In genomic region chr14:58954874-58955273, GRCh38 we compare ENCODE assay signal across 14 cellular contexts.
DNase-seq lines count a peak whose midpoint lies in the region; ATAC-seq and TF ChIP-seq lines count a peak whose summit lies in the region.
"Had no signal": no experiment of that assay in that cellular context is flagged by ENCODE, and none has a peak within 500 bp of the region (broad histone marks: within the 10 kb centered on the region; RNA-seq: fewer than 3 reads in every experiment).

No MANE protein-coding gene starts in this region.

- H3K4me1 ChIP-seq in smooth muscle cell (ENCODE audit: low read depth), result peaks cover 20% of the 10 kb centered on the region
- H3K4me1 ChIP-seq: foreskin keratinocyte had no signal

- peak overlapping the region; percentile 42 for H3K4me2 ChIP-seq in smooth muscle cell

- peak overlapping the region; percentile 49 for H3K27ac ChIP-seq in smooth muscle cell (ENCODE audit: low read depth)
- H3K27ac ChIP-seq: cardiac muscle cell, foreskin keratinocyte had no signal

- H3K27me3 ChIP-seq in smooth muscle cell (ENCODE audit: low read depth), result no peaks in the 10 kb centered on the region
- H3K27me3 ChIP-seq: cardiac muscle cell had no signal

- H3K9me3 Mint-ChIP-seq in activated T-helper 1 cell treated with anti-CD3 and anti-CD28 coated beads, Interleukin-12 subunit alpha, Interleukin-12 subunit beta, Interleukin-2, Interleukin-4 antibody, amounts not matched to agents 30 ng/mL and 10 ng/mL and 1 ng/mL, durations not matched to agents 14 hours and 24 hours and 36 hours, result no peaks in the 10 kb centered on the region
- H3K9me3 Mint-ChIP-seq: activated naive CD8-positive, alpha-beta T cell treated with anti-CD3 and anti-CD28 coated beads, Interleukin-2, amount 50 U/mL, for 24 hours had no signal

- no peak for TF ChIP-seq CTCF in choroid plexus epithelial cell (conservative IDR thresholded peaks at IDR 0.05; ENCODE audit: low read depth, low read length)
- no peak for TF ChIP-seq CTCF in smooth muscle cell (IDR thresholded peaks at IDR 0.05; ENCODE audit: borderline replicate concordance, insufficient read depth, poor library complexity, severe bottlenecking)

- no peaks in the 10 kb centered on the region for H3K79me2 ChIP-seq in smooth muscle cell (ENCODE audit: low read depth)

- no peak overlapping the region for H3K27ac Mint-ChIP-seq in activated T-helper 1 cell treated with anti-CD3 and anti-CD28 coated beads, Interleukin-12 subunit alpha, Interleukin-12 subunit beta, Interleukin-2, Interleukin-4 antibody, amounts not matched to agents 30 ng/mL and 10 ng/mL and 1 ng/mL, durations not matched to agents 14 hours and 24 hours and 36 hours
- H3K27ac Mint-ChIP-seq: activated naive CD8-positive, alpha-beta T cell treated with anti-CD3 and anti-CD28 coated beads, Interleukin-2, amount 50 U/mL, for 24 hours; naive thymus-derived CD4-positive, alpha-beta T cell had no signal

- no peaks in the 10 kb centered on the region for H3K4me1 Mint-ChIP-seq in activated T-helper 1 cell treated with anti-CD3 and anti-CD28 coated beads, Interleukin-12 subunit alpha, Interleukin-12 subunit beta, Interleukin-2, Interleukin-4 antibody, amounts not matched to agents 30 ng/mL and 10 ng/mL and 1 ng/mL, durations not matched to agents 14 hours and 24 hours and 36 hours (ENCODE audit: low read depth)

- peak; percentile 26 for DNase-seq in choroid plexus epithelial cell (ENCODE audit: low read depth)
- DNase-seq in smooth muscle cell (lab: John Stamatoyannopoulos, UW; ENCODE audit: unreplicated experiment), result no peak
- no peak for DNase-seq in T-helper 1 cell
- no peak for DNase-seq in activated T-helper 1 cell treated with anti-CD3 and anti-CD28 coated beads, Interleukin-12 subunit alpha, Interleukin-12 subunit beta, Interleukin-2, Interleukin-4 antibody, amounts not matched to agents 30 ng/mL and 10 ng/mL and 1 ng/mL, durations not matched to agents 14 hours and 24 hours and 36 hours (ENCODE audit: low spot score)
- DNase-seq: activated naive CD8-positive, alpha-beta T cell treated with anti-CD3 and anti-CD28 coated beads, Interleukin-2, amount 50 U/mL, for 24 hours; activated T-cell treated with anti-CD3 and anti-CD28 coated beads, Interleukin-2, amount 50 U/mL, for 4 hours; foreskin keratinocyte; naive thymus-derived CD4-positive, alpha-beta T cell; NCI-H446; SHP77 treated with DMSO at 0.1 percent for 48 hours had no signal

- H3K36me3 ChIP-seq in smooth muscle cell (ENCODE audit: low read depth), result no peaks in the 10 kb centered on the region
- H3K36me3 ChIP-seq: cardiac muscle cell had no signal

- H3K9ac ChIP-seq in smooth muscle cell (ENCODE audit: low read depth), result no peak overlapping the region

- H3K27me3 Mint-ChIP-seq in activated T-helper 1 cell treated with anti-CD3 and anti-CD28 coated beads, Interleukin-12 subunit alpha, Interleukin-12 subunit beta, Interleukin-2, Interleukin-4 antibody, amounts not matched to agents 30 ng/mL and 10 ng/mL and 1 ng/mL, durations not matched to agents 14 hours and 24 hours and 36 hours (ENCODE audit: insufficient read depth), result peaks cover 6% of the 10 kb centered on the region

- peaks cover 5% of the 10 kb centered on the region for H3F3A ChIP-seq in smooth muscle cell (ENCODE audit: low read depth)

- peaks cover 12% of the 10 kb centered on the region for H3K9me3 ChIP-seq in smooth muscle cell (replicated peaks; ENCODE audit: low read depth)

- H4K20me1 ChIP-seq in smooth muscle cell (ENCODE audit: low read depth), result no peaks in the 10 kb centered on the region

- H2AFZ ChIP-seq in smooth muscle cell (ENCODE audit: low read depth), result peak overlapping the region; percentile 2

- ATAC-seq in GM21360 (IDR thresholded peaks at IDR 0.05; ENCODE audit: unreplicated experiment) (peak; percentile 51), HG03095 (IDR thresholded peaks at IDR 0.05; ENCODE audit: unreplicated experiment) (peak; percentile 46), GM21737 (IDR thresholded peaks at IDR 0.05; ENCODE audit: unreplicated experiment) (no peak)
- ATAC-seq: activated naive CD8-positive, alpha-beta T cell treated with anti-CD3 and anti-CD28 coated beads, Interleukin-2, amount 50 U/mL, for 24 hours; activated T-cell treated with anti-CD3 and anti-CD28 coated beads, Interleukin-2, amount 50 U/mL, for 4 hours; foreskin keratinocyte; naive thymus-derived CD4-positive, alpha-beta T cell had no signal

- H3K36me3 Mint-ChIP-seq in activated T-helper 1 cell treated with anti-CD3 and anti-CD28 coated beads, Interleukin-12 subunit alpha, Interleukin-12 subunit beta, Interleukin-2, Interleukin-4 antibody, amounts not matched to agents 30 ng/mL and 10 ng/mL and 1 ng/mL, durations not matched to agents 14 hours and 24 hours and 36 hours (ENCODE audit: low read depth), result no peaks in the 10 kb centered on the region

- WGBS in smooth muscle cell (ENCODE audit: low lambda C conversion rate), result 66% methylated on average over 1 of the region's 1 CpG

- no peak overlapping the region for H3K4me3 Mint-ChIP-seq in activated T-helper 1 cell treated with anti-CD3 and anti-CD28 coated beads, Interleukin-12 subunit alpha, Interleukin-12 subunit beta, Interleukin-2, Interleukin-4 antibody, amounts not matched to agents 30 ng/mL and 10 ng/mL and 1 ng/mL, durations not matched to agents 14 hours and 24 hours and 36 hours
- H3K4me3 Mint-ChIP-seq: activated naive CD8-positive, alpha-beta T cell treated with anti-CD3 and anti-CD28 coated beads, Interleukin-2, amount 50 U/mL, for 24 hours; activated T-cell treated with anti-CD3 and anti-CD28 coated beads, Interleukin-2, amount 50 U/mL, for 4 hours; naive thymus-derived CD4-positive, alpha-beta T cell had no signal

- intact Hi-C loops in activated T-helper 1 cell treated with anti-CD3 and anti-CD28 coated beads, Interleukin-12 subunit alpha, Interleukin-12 subunit beta, Interleukin-2, Interleukin-4 antibody, amounts not matched to agents 30 ng/mL and 10 ng/mL and 1 ng/mL, durations not matched to agents 14 hours and 24 hours and 36 hours (cut with micrococcal nuclease), result no loop called here

- H3K4me3 ChIP-seq in choroid plexus epithelial cell (ENCODE audit: low read depth, low read length) (no peak overlapping the region), smooth muscle cell (no peak overlapping the region)
- H3K4me3 ChIP-seq: cardiac muscle cell had no signal
